21 cellular contexts compared by ENCODE assay signal in genomic region chr6:127422791-127423190, GRCh38. TPM values are rescaled to one million over a fixed set of nuclear protein-coding genes. Genes with fewer than 3 reads are reported as not detected.
"Had no signal": no experiment of that assay in that cellular context is flagged by ENCODE, and none has a peak within 500 bp of the region (broad histone marks: within the 10 kb centered on the region; RNA-seq: fewer than 3 reads in every experiment).

No MANE protein-coding gene starts in this region.

- ATAC-seq: effector memory CD8-positive, alpha-beta T cell; foreskin keratinocyte; heart left ventricle; left colon; left ventricle myocardium superior; naive thymus-derived CD8-positive, alpha-beta T cell; psoas muscle; sciatic nerve had no signal

- H3K4me3 ChIP-seq: esophagus squamous epithelium, heart left ventricle, lung, psoas muscle, skin epidermis, stomach, upper lobe of left lung, uterus had no signal

- H3K9me3 ChIP-seq: esophagus squamous epithelium, heart left ventricle, neutrophil, psoas muscle, stomach, upper lobe of left lung, uterus had no signal

- DNase-seq: effector memory CD8-positive, alpha-beta T cell; esophagus squamous epithelium; foreskin keratinocyte; heart left ventricle; hippocampal formation; left colon; left ventricle myocardium superior; mesendoderm; naive thymus-derived CD8-positive, alpha-beta T cell; psoas muscle; stimulated activated CD4-positive, alpha-beta T cell treated with anti-CD3 and anti-CD28 coated beads, Interleukin-2, amount 100 ng/mL, for 24 hours; stimulated activated CD4-positive, alpha-beta T cell treated with anti-CD3 and anti-CD28 coated beads, Interleukin-4, amount 100 ng/mL, for 4 hours; stimulated activated naive CD4-positive, alpha-beta T cell; stomach; uterus had no signal

- H3K36me3 ChIP-seq: esophagus squamous epithelium, heart left ventricle, neutrophil, stomach, upper lobe of left lung, uterus had no signal

- H3K27me3 ChIP-seq: esophagus squamous epithelium, foreskin keratinocyte, heart left ventricle, neutrophil, stomach, upper lobe of left lung, uterus had no signal

- H3K4me3 Mint-ChIP-seq: effector memory CD8-positive, alpha-beta T cell; naive thymus-derived CD8-positive, alpha-beta T cell had no signal

- H3K27ac ChIP-seq: epithelial cell of prostate, foreskin keratinocyte, neutrophil, psoas muscle, skin epidermis, upper lobe of left lung, uterus had no signal

- H3K4me1 ChIP-seq: uterus had no signal

- H3K9me3 Mint-ChIP-seq: effector memory CD8-positive, alpha-beta T cell; naive thymus-derived CD8-positive, alpha-beta T cell had no signal

- H3K27ac Mint-ChIP-seq: effector memory CD8-positive, alpha-beta T cell; naive thymus-derived CD8-positive, alpha-beta T cell had no signal

RNA-seq across cellular contexts. Expression of gene KIAA0408, which starts 36.4 kb away (rescaled TPM):
- total RNA-seq: foreskin keratinocyte had no signal
- polyA plus RNA-seq: foreskin keratinocyte had no signal
